35 cellular contexts compared by ENCODE assay signal in genomic region chr5:179451813-179452196, GRCh38.
"Had no signal": no experiment of that assay in that cellular context is flagged by ENCODE, and none has a peak within 500 bp of the region (broad histone marks: within the 10 kb centered on the region; RNA-seq: fewer than 3 reads in every experiment).

No MANE protein-coding gene starts in this region.

- DNase-seq: activated B cell treated with CpG ODN at 0.5 μM for 24 hours; activated CD4-positive, alpha-beta memory T cell treated with anti-CD3 and anti-CD28 coated beads for 36 hours; activated CD4-positive, alpha-beta T cell treated with anti-CD3 and anti-CD28 coated beads for 48 hours; activated CD8-positive, alpha-beta memory T cell treated with anti-CD3 and anti-CD28 coated beads, Interleukin-2, amount 10 ng/mL, durations not matched to agents 7 days and 5 days; activated CD8-positive, alpha-beta memory T cell treated with anti-CD3 and anti-CD28 coated beads, Interleukin-2, amount 50 U/mL, for 4 hours; activated CD8-positive, alpha-beta T cell treated with anti-CD3 and anti-CD28 coated beads, Interleukin-2, amount 10 ng/mL, durations not matched to agents 7 days and 5 days; activated effector memory CD4-positive, alpha-beta T cell treated with anti-CD3 and anti-CD28 coated beads, Interleukin-2, amount 50 U/mL, for 16 hours; activated naive CD4-positive, alpha-beta T cell treated with anti-CD3 and anti-CD28 coated beads for 36 hours; activated naive CD8-positive, alpha-beta T cell treated with anti-CD3 and anti-CD28 coated beads for 36 hours; activated naive CD8-positive, alpha-beta T cell treated with anti-CD3 and anti-CD28 coated beads, Interleukin-2, amount 50 U/mL, for 24 hours; activated T-cell treated with anti-CD3 and anti-CD28 coated beads, Interleukin-2, amount 50 U/mL, for 1 hour; activated T-cell treated with anti-CD3 and anti-CD28 coated beads, Interleukin-2, amount 50 U/mL, for 48 hours; adrenal gland; body of pancreas; central memory CD4-positive, alpha-beta T cell; cerebellar nuclear complex; effector memory CD4-positive, alpha-beta T cell; endodermal cell; foreskin melanocyte; T-helper 1 cell; T-helper 17 cell; T1000; WERI-Rb-1 had no signal

- H3K4me3 ChIP-seq: adrenal gland, body of pancreas, breast epithelium, cardiac muscle cell, coronary artery, dorsolateral prefrontal cortex, gastroesophageal sphincter had no signal

- H3K27ac Mint-ChIP-seq: activated B cell treated with CpG ODN at 0.5 μM for 24 hours; activated CD4-positive, alpha-beta memory T cell treated with anti-CD3 and anti-CD28 coated beads for 36 hours; activated CD8-positive, alpha-beta memory T cell treated with anti-CD3 and anti-CD28 coated beads, Interleukin-2, amount 10 ng/mL, durations not matched to agents 7 days and 5 days; activated CD8-positive, alpha-beta T cell treated with anti-CD3 and anti-CD28 coated beads, Interleukin-2, amount 10 ng/mL, durations not matched to agents 7 days and 5 days; activated naive CD4-positive, alpha-beta T cell treated with anti-CD3 and anti-CD28 coated beads for 36 hours; activated naive CD4-positive, alpha-beta T cell treated with anti-CD3 and anti-CD28 coated beads, Interleukin-2, amount 50 U/mL, for 24 hours; activated naive CD8-positive, alpha-beta T cell treated with anti-CD3 and anti-CD28 coated beads for 36 hours; activated naive CD8-positive, alpha-beta T cell treated with anti-CD3 and anti-CD28 coated beads, Interleukin-2, amount 50 U/mL, for 24 hours; activated T-helper 1 cell treated with anti-CD3 and anti-CD28 coated beads, Interleukin-12 subunit alpha, Interleukin-12 subunit beta, Interleukin-2, Interleukin-4 antibody, amounts not matched to agents 30 ng/mL and 10 ng/mL and 1 ng/mL, durations not matched to agents 14 hours and 24 hours and 36 hours; activated T-helper 2 cell treated with anti-CD3 and anti-CD28 coated beads, Interferon-gamma antibody, Interleukin-2, Interleukin-4, amounts not matched to agents 10 μg/mL and 5 μg/mL and 100 μg/mL, durations not matched to agents 14 hours and 24 hours and 36 hours; dendritic cell treated with granulocyte-macrophage colony-stimulating factor and Interleukin-4, amounts not matched to agents 40 ng/mL and 50 ng/mL, for 4 days; endodermal cell; T-helper 17 cell; T-helper 2 cell treated with Interferon-gamma antibody and Interleukin-4, amounts not matched to agents 5 μg/mL and 100 μg/mL, for 36 hours had no signal

- H3K27me3 ChIP-seq: adrenal gland, body of pancreas, breast epithelium, cardiac muscle cell had no signal

- H3K4me1 Mint-ChIP-seq: activated B cell treated with CpG ODN at 0.5 μM for 24 hours; activated CD8-positive, alpha-beta memory T cell treated with anti-CD3 and anti-CD28 coated beads, Interleukin-2, amount 10 ng/mL, durations not matched to agents 7 days and 5 days; activated naive CD8-positive, alpha-beta T cell treated with anti-CD3 and anti-CD28 coated beads for 36 hours; activated naive CD8-positive, alpha-beta T cell treated with anti-CD3 and anti-CD28 coated beads, Interleukin-2, amount 50 U/mL, for 24 hours; endodermal cell had no signal

- H3K9me3 ChIP-seq: adrenal gland, gastroesophageal sphincter had no signal

- H3K27ac ChIP-seq: adrenal gland, body of pancreas, breast epithelium, cardiac muscle cell, coronary artery, gastroesophageal sphincter, WERI-Rb-1 had no signal

- H3K27me3 Mint-ChIP-seq: activated CD8-positive, alpha-beta memory T cell treated with anti-CD3 and anti-CD28 coated beads, Interleukin-2, amount 10 ng/mL, durations not matched to agents 7 days and 5 days; activated naive CD4-positive, alpha-beta T cell treated with anti-CD3 and anti-CD28 coated beads, Interleukin-2, amount 50 U/mL, for 24 hours; dendritic cell treated with granulocyte-macrophage colony-stimulating factor and Interleukin-4, amounts not matched to agents 40 ng/mL and 50 ng/mL, for 4 days; T-helper 17 cell had no signal

- H3K36me3 Mint-ChIP-seq: activated CD4-positive, alpha-beta memory T cell treated with anti-CD3 and anti-CD28 coated beads for 36 hours; activated naive CD4-positive, alpha-beta T cell treated with anti-CD3 and anti-CD28 coated beads, Interleukin-2, amount 50 U/mL, for 24 hours; activated naive CD8-positive, alpha-beta T cell treated with anti-CD3 and anti-CD28 coated beads for 36 hours had no signal

- H3K36me3 ChIP-seq: adrenal gland, breast epithelium, cardiac muscle cell, gastroesophageal sphincter, WERI-Rb-1 had no signal

- H3K4me1 ChIP-seq: adrenal gland, body of pancreas, breast epithelium, gastroesophageal sphincter had no signal

- H3K4me3 Mint-ChIP-seq: activated B cell treated with CpG ODN at 0.5 μM for 24 hours; activated CD4-positive, alpha-beta memory T cell treated with anti-CD3 and anti-CD28 coated beads for 36 hours; activated CD8-positive, alpha-beta memory T cell treated with anti-CD3 and anti-CD28 coated beads, Interleukin-2, amount 10 ng/mL, durations not matched to agents 7 days and 5 days; activated CD8-positive, alpha-beta T cell treated with anti-CD3 and anti-CD28 coated beads, Interleukin-2, amount 10 ng/mL, durations not matched to agents 7 days and 5 days; activated naive CD4-positive, alpha-beta T cell treated with anti-CD3 and anti-CD28 coated beads for 36 hours; activated naive CD4-positive, alpha-beta T cell treated with anti-CD3 and anti-CD28 coated beads, Interleukin-2, amount 50 U/mL, for 24 hours; activated naive CD8-positive, alpha-beta T cell treated with anti-CD3 and anti-CD28 coated beads for 36 hours; activated naive CD8-positive, alpha-beta T cell treated with anti-CD3 and anti-CD28 coated beads, Interleukin-2, amount 50 U/mL, for 24 hours; activated T-helper 1 cell treated with anti-CD3 and anti-CD28 coated beads, Interleukin-12 subunit alpha, Interleukin-12 subunit beta, Interleukin-2, Interleukin-4 antibody, amounts not matched to agents 30 ng/mL and 10 ng/mL and 1 ng/mL, durations not matched to agents 14 hours and 24 hours and 36 hours; dendritic cell treated with granulocyte-macrophage colony-stimulating factor and Interleukin-4, amounts not matched to agents 40 ng/mL and 50 ng/mL, for 4 days; endodermal cell; T-helper 17 cell; T-helper 2 cell treated with Interferon-gamma antibody and Interleukin-4, amounts not matched to agents 5 μg/mL and 100 μg/mL, for 36 hours had no signal

- ATAC-seq: activated CD4-positive, CD25-positive, alpha-beta regulatory T cell treated with anti-CD3 and anti-CD28 coated beads, Interleukin-2, amount 50 U/mL, for 24 hours; activated CD8-positive, alpha-beta memory T cell treated with anti-CD3 and anti-CD28 coated beads, Interleukin-2, amount 10 ng/mL, durations not matched to agents 7 days and 5 days; activated CD8-positive, alpha-beta T cell treated with anti-CD3 and anti-CD28 coated beads, Interleukin-2, amount 10 ng/mL, durations not matched to agents 7 days and 5 days; activated naive CD8-positive, alpha-beta T cell treated with anti-CD3 and anti-CD28 coated beads, Interleukin-2, amount 50 U/mL, for 24 hours; body of pancreas; esophagus mucosa; gastroesophageal sphincter; T-helper 17 cell had no signal
